ENCODE assay signal across 1 cellular context in genomic region chr7:106812027-106812643, GRCh38.
TF ChIP-seq lines count a peak whose summit lies in the region.

No MANE protein-coding gene starts in this region.

TF ChIP-seq in K562, 482 proteins besides CTCF, POLR2A, EP300 and RAD21 (continued from another document and continues in another):
- TF ChIP-seq NR4A1 (CRISPR knock-in tag; IDR thresholded peaks at IDR 0.05) = no peak
- peak; percentile 83 for TF ChIP-seq NR4A1 (tag; IDR thresholded peaks at IDR 0.05)
- no peak for TF ChIP-seq ZNF57 (CRISPR knock-in tag; IDR thresholded peaks at IDR 0.05)
- no peak for TF ChIP-seq JUN (IDR thresholded peaks at IDR 0.05; ENCODE audit: borderline replicate concordance, low read depth, low read length)
- no peak for TF ChIP-seq JUN (CRISPR knock-in tag; IDR thresholded peaks at IDR 0.05; ENCODE audit: borderline replicate concordance)
- no peak for TF ChIP-seq PHB2 (IDR thresholded peaks at IDR 0.05; ENCODE audit: low read depth)
- TF ChIP-seq HBP1 (CRISPR knock-in tag; IDR thresholded peaks at IDR 0.05) = peak; percentile 57; the same call in 1 of the 2 replicates
- TF ChIP-seq TCF15 (CRISPR knock-in tag; IDR thresholded peaks at IDR 0.05) = no peak
- no peak for TF ChIP-seq DLX4 (CRISPR knock-in tag; IDR thresholded peaks at IDR 0.05)
- TF ChIP-seq XRCC3 (IDR thresholded peaks at IDR 0.05) = no peak
- TF ChIP-seq ILK (tag; IDR thresholded peaks at IDR 0.05; ENCODE audit: borderline replicate concordance, low read depth) = no peak
- no peak for TF ChIP-seq AFF1 (IDR thresholded peaks at IDR 0.05; ENCODE audit: low read depth in 1 of 2, partially characterized antibody in 2 of 2)
- TF ChIP-seq ZNF583 (CRISPR knock-in tag; IDR thresholded peaks at IDR 0.05) = peak; percentile 64; the same call in 1 of the 2 replicates
- TF ChIP-seq ETV1 (tag; conservative IDR thresholded peaks at IDR 0.05; ENCODE audit: low read depth) = 0 out of 2 replicates have a peak, but pooled peaks have one; percentile 41
- no peak for TF ChIP-seq MNT (conservative IDR thresholded peaks at IDR 0.05)
- TF ChIP-seq GABPA (tag; conservative IDR thresholded peaks at IDR 0.05; ENCODE audit: low read depth) = no peak; the same call in 1 of the 2 replicates
- no peak for TF ChIP-seq HNRNPH1 (optimal IDR thresholded peaks at IDR 0.05; ENCODE audit: low read depth, low read length)
- no peak for TF ChIP-seq ZNF699 (CRISPR knock-in tag; IDR thresholded peaks at IDR 0.05; ENCODE audit: insufficient replicate concordance)
- no peak for TF ChIP-seq FOSL1 (tag; conservative IDR thresholded peaks at IDR 0.05)
- TF ChIP-seq FOXJ3 (CRISPR knock-in tag; IDR thresholded peaks at IDR 0.05) = no peak
- TF ChIP-seq TCF7 (IDR thresholded peaks at IDR 0.05; ENCODE audit: borderline replicate concordance) = no peak
- TF ChIP-seq OTX1 (CRISPR knock-in tag; IDR thresholded peaks at IDR 0.05) = no peak
- TF ChIP-seq USF1 (CRISPR knock-in tag; IDR thresholded peaks at IDR 0.05) = no peak
- no peak for TF ChIP-seq ZNF146 (CRISPR knock-in tag; IDR thresholded peaks at IDR 0.05; ENCODE audit: unreplicated experiment)
- no peak for TF ChIP-seq CCAR2 (IDR thresholded peaks at IDR 0.05; ENCODE audit: low read depth, low read length)
- TF ChIP-seq EWSR1 (IDR thresholded peaks at IDR 0.05; ENCODE audit: borderline replicate concordance, low read depth, partially characterized antibody) = no peak
- TF ChIP-seq NFE2 (IDR thresholded peaks at IDR 0.05; ENCODE audit: low read depth) = no peak
- no peak for TF ChIP-seq TAF1 (IDR thresholded peaks at IDR 0.05; ENCODE audit: control insufficient read depth, extremely low read depth, insufficient read depth, low read length, severe bottlenecking)
- TF ChIP-seq TCF3 (CRISPR knock-in tag; IDR thresholded peaks at IDR 0.05) = no peak
- no peak for TF ChIP-seq MAFF (IDR thresholded peaks at IDR 0.05; ENCODE audit: low read length)
- 0 out of 2 replicates have a peak, but pooled peaks have one; percentile 20 for TF ChIP-seq E2F3 (CRISPR knock-in tag; IDR thresholded peaks at IDR 0.05)
- TF ChIP-seq HMBOX1 (IDR thresholded peaks at IDR 0.05) = no peak
- no peak for TF ChIP-seq SRSF3 (IDR thresholded peaks at IDR 0.05; ENCODE audit: insufficient read depth, low read length)
- TF ChIP-seq YY1 (IDR thresholded peaks at IDR 0.05; ENCODE audit: borderline replicate concordance in 1 of 3, control insufficient read depth in 1 of 3, extremely low read depth in 1 of 3, insufficient read depth in 3 of 3, insufficient read length in 1 of 3, insufficient replicate concordance in 2 of 3, low read depth in 1 of 3, low read length in 2 of 3) = no peak
- no peak for TF ChIP-seq KHSRP (IDR thresholded peaks at IDR 0.05)
- TF ChIP-seq NR0B1 (IDR thresholded peaks at IDR 0.05; ENCODE audit: partially characterized antibody) = no peak
- peak; percentile 49; the same call in 1 of the 2 replicates for TF ChIP-seq ZNF239 (CRISPR knock-in tag; IDR thresholded peaks at IDR 0.05)
- TF ChIP-seq ETS1 (conservative IDR thresholded peaks at IDR 0.05; ENCODE audit: control insufficient read depth, low read depth, low read length) = no peak
- no peak for TF ChIP-seq ZNF253 (CRISPR knock-in tag; conservative IDR thresholded peaks at IDR 0.05)
- TF ChIP-seq FOXP1 (CRISPR knock-in tag; IDR thresholded peaks at IDR 0.05) = no peak
- TF ChIP-seq E2F4 (CRISPR knock-in tag; IDR thresholded peaks at IDR 0.05; ENCODE audit: low read depth) = no peak
- TF ChIP-seq MCM7 (IDR thresholded peaks at IDR 0.05) = no peak
- TF ChIP-seq CEBPB (tag; IDR thresholded peaks at IDR 0.05) = no peak
- no peak for TF ChIP-seq RBM34 (IDR thresholded peaks at IDR 0.05; ENCODE audit: borderline replicate concordance, insufficient read depth, low read length)
- peak; percentile 74; the same call in 1 of the 2 replicates for TF ChIP-seq KLF6 (CRISPR knock-in tag; IDR thresholded peaks at IDR 0.05; ENCODE audit: borderline replicate concordance)
- TF ChIP-seq MITF (IDR thresholded peaks at IDR 0.05) = no peak
- no peak for TF ChIP-seq WHSC1 (IDR thresholded peaks at IDR 0.05; ENCODE audit: low read length)
- TF ChIP-seq NUFIP1 (IDR thresholded peaks at IDR 0.05; ENCODE audit: partially characterized antibody) = no peak
- TF ChIP-seq CREM (IDR thresholded peaks at IDR 0.05; ENCODE audit: low read depth) = no peak
- TF ChIP-seq TAF15 (IDR thresholded peaks at IDR 0.05; ENCODE audit: low read depth, low read length) = no peak
- no peak for TF ChIP-seq NONO (IDR thresholded peaks at IDR 0.05; ENCODE audit: low read depth in 2 of 2, low read length in 1 of 2)
- no peak for TF ChIP-seq ZNF347 (CRISPR knock-in tag; IDR thresholded peaks at IDR 0.05; ENCODE audit: low read depth)
- TF ChIP-seq GTF2E2 (tag; IDR thresholded peaks at IDR 0.05) = no peak
- TF ChIP-seq ZNF707 (CRISPR knock-in tag; conservative IDR thresholded peaks at IDR 0.05) = no peak
- TF ChIP-seq HLTF (IDR thresholded peaks at IDR 0.05) = no peak
- peak; percentile 34; the same call in 1 of the 2 replicates for TF ChIP-seq ZBTB17 (CRISPR knock-in tag; IDR thresholded peaks at IDR 0.05)
